Comparison of ENCODE assay signal across 30 cellular contexts in genomic region chr2:110682267-110682666, GRCh38. TPM values are rescaled to one million over a fixed set of nuclear protein-coding genes. Genes with fewer than 3 reads are reported as not detected.
"Had no signal": no experiment of that assay in that cellular context is flagged by ENCODE, and none has a peak within 500 bp of the region (broad histone marks: within the 10 kb centered on the region; RNA-seq: fewer than 3 reads in every experiment).

No MANE protein-coding gene starts in this region.

- H3K9me3 ChIP-seq: suprapubic skin, testis, thoracic aorta, thyroid gland, tibial nerve, upper lobe of right lung, uterus, vagina had no signal

- H3K36me3 Mint-ChIP-seq: stimulated activated memory B cell treated with anti-CD40 and anti-IgM and Interleukin-4, amounts not matched to agents 10 μg/mL and 1 μg/mL and 100 μg/mL, for 72 hours; stimulated activated naive B cell treated with anti-CD40 and anti-IgM and Interleukin-4, amounts not matched to agents 10 μg/mL and 1 μg/mL and 100 μg/mL, for 72 hours; type B pancreatic cell had no signal

- H3K4me1 ChIP-seq: vagina had no signal

- ATAC-seq: stimulated activated effector memory CD8-positive, alpha-beta T cell treated with anti-CD3 and anti-CD28 coated beads, Interleukin-12 subunit alpha, Interleukin-12 subunit beta, amount 100 ng/mL, for 72 hours; stimulated activated memory B cell treated with anti-CD40 and anti-IgM and Interleukin-4, amounts not matched to agents 10 μg/mL and 1 μg/mL and 100 μg/mL, for 72 hours; stimulated activated naive B cell treated with anti-CD40 and anti-IgM and Interleukin-4, amounts not matched to agents 10 μg/mL and 1 μg/mL and 100 μg/mL, for 72 hours; stimulated activated naive CD8-positive, alpha-beta T cell treated with anti-CD3 and anti-CD28 coated beads, Interleukin-15, amount 100 ng/mL, for 72 hours; stimulated activated naive CD8-positive, alpha-beta T cell treated with anti-CD3 and anti-CD28 coated beads, Interleukin-15, Interleukin-2, amounts not matched to agents 100 U/mL and 50 U/mL, for 24 hours; upper lobe of right lung had no signal

- H3K27ac Mint-ChIP-seq: stimulated activated effector memory CD8-positive, alpha-beta T cell treated with anti-CD3 and anti-CD28 coated beads, Interleukin-12 subunit alpha, Interleukin-12 subunit beta, amount 100 ng/mL, for 72 hours; stimulated activated memory B cell treated with anti-CD40 and anti-IgM and Interleukin-4, amounts not matched to agents 10 μg/mL and 1 μg/mL and 100 μg/mL, for 72 hours; stimulated activated naive B cell treated with anti-CD40 and anti-IgM and Interleukin-4, amounts not matched to agents 10 μg/mL and 1 μg/mL and 100 μg/mL, for 72 hours; stimulated activated naive CD8-positive, alpha-beta T cell treated with anti-CD3 and anti-CD28 coated beads, Interleukin-15, amount 100 ng/mL, for 72 hours; stimulated activated naive CD8-positive, alpha-beta T cell treated with anti-CD3 and anti-CD28 coated beads, Interleukin-15, Interleukin-2, amounts not matched to agents 100 ng/mL and 50 ng/mL, for 24 hours; type B pancreatic cell had no signal

- H3K9me3 Mint-ChIP-seq: stimulated activated effector memory CD8-positive, alpha-beta T cell treated with anti-CD3 and anti-CD28 coated beads, Interleukin-12 subunit alpha, Interleukin-12 subunit beta, amount 100 ng/mL, for 72 hours; stimulated activated memory B cell treated with anti-CD40 and anti-IgM and Interleukin-4, amounts not matched to agents 10 μg/mL and 1 μg/mL and 100 μg/mL, for 72 hours; stimulated activated naive B cell treated with anti-CD40 and anti-IgM and Interleukin-4, amounts not matched to agents 10 μg/mL and 1 μg/mL and 100 μg/mL, for 72 hours; stimulated activated naive CD8-positive, alpha-beta T cell treated with anti-CD3 and anti-CD28 coated beads, Interleukin-15, amount 100 ng/mL, for 72 hours; stimulated activated naive CD8-positive, alpha-beta T cell treated with anti-CD3 and anti-CD28 coated beads, Interleukin-15, Interleukin-2, amounts not matched to agents 100 ng/mL and 50 ng/mL, for 24 hours; type B pancreatic cell had no signal

- H3K4me3 Mint-ChIP-seq: stimulated activated effector memory CD8-positive, alpha-beta T cell treated with anti-CD3 and anti-CD28 coated beads, Interleukin-12 subunit alpha, Interleukin-12 subunit beta, amount 100 ng/mL, for 72 hours; stimulated activated memory B cell treated with anti-CD40 and anti-IgM and Interleukin-4, amounts not matched to agents 10 μg/mL and 1 μg/mL and 100 μg/mL, for 72 hours; stimulated activated naive B cell treated with anti-CD40 and anti-IgM and Interleukin-4, amounts not matched to agents 10 μg/mL and 1 μg/mL and 100 μg/mL, for 72 hours; stimulated activated naive CD8-positive, alpha-beta T cell treated with anti-CD3 and anti-CD28 coated beads, Interleukin-15, amount 100 ng/mL, for 72 hours; stimulated activated naive CD8-positive, alpha-beta T cell treated with anti-CD3 and anti-CD28 coated beads, Interleukin-15, Interleukin-2, amounts not matched to agents 100 ng/mL and 50 ng/mL, for 24 hours; type B pancreatic cell had no signal

- H3K36me3 ChIP-seq: stomach, suprapubic skin, thoracic aorta, thyroid gland, tibial artery, tibial nerve, transverse colon, upper lobe of left lung, upper lobe of right lung, uterus, vagina had no signal

- DNase-seq: stimulated activated CD4-positive, alpha-beta T cell treated with anti-CD3 and anti-CD28 coated beads, Interleukin-2, amount 100 ng/mL, for 48 hours; stimulated activated CD4-positive, alpha-beta T cell treated with anti-CD3 and anti-CD28 coated beads, Interleukin-4, amount 100 ng/mL, for 1 hour; stimulated activated CD4-positive, alpha-beta T cell treated with anti-CD3 and anti-CD28 coated beads, Interleukin-4, amount 100 ng/mL, for 24 hours; stimulated activated CD4-positive, alpha-beta T cell treated with anti-CD3 and anti-CD28 coated beads, Interleukin-4, amount 100 ng/mL, for 4 hours; stimulated activated CD8-positive, alpha-beta memory T cell treated with anti-CD3 and anti-CD28 coated beads, Interleukin-4, amount 100 ng/mL, for 48 hours; stimulated activated naive B cell treated with anti-CD40 and anti-IgM and Interleukin-4, amounts not matched to agents 10 μg/mL and 1 μg/mL and 100 μg/mL, for 72 hours; stimulated activated naive CD4-positive, alpha-beta T cell; stimulated activated naive CD4-positive, alpha-beta T cell treated with Interleukin-2 at 50 U/mL for 16 hours; stimulated activated naive CD8-positive, alpha-beta T cell treated with anti-CD3 and anti-CD28 coated beads, Interleukin-15, amount 100 ng/mL, for 72 hours; stimulated activated naive CD8-positive, alpha-beta T cell treated with anti-CD3 and anti-CD28 coated beads, Interleukin-15, Interleukin-2, amounts not matched to agents 100 U/mL and 50 U/mL, for 24 hours; stomach; substantia nigra; testis; thyroid gland; tibial artery; transverse colon; trophoblast cell; upper lobe of left lung; upper lobe of right lung; uterus had no signal

- H3K4me3 ChIP-seq: stomach, suprapubic skin, testis, thoracic aorta, thyroid gland, tibial artery, tibial nerve, transverse colon, upper lobe of left lung, upper lobe of right lung, uterus, vagina had no signal

- H3K27ac ChIP-seq: stomach, suprapubic skin, testis, thoracic aorta, thyroid gland, tibial artery, tibial nerve, transverse colon, upper lobe of left lung, upper lobe of right lung, uterus, vagina had no signal

- H3K27me3 ChIP-seq: stomach, suprapubic skin, testis, thyroid gland, tibial artery, tibial nerve, transverse colon, upper lobe of left lung, upper lobe of right lung, uterus, vagina had no signal

RNA-seq across cellular contexts. Expression of gene ACOXL, which starts 50.1 kb away (rescaled TPM):
- total RNA-seq: subcutaneous adipose tissue, temporal lobe, thoracic aorta, vagina had no signal
